11 cellular contexts compared by ENCODE assay signal in the genomic region with DNA sequence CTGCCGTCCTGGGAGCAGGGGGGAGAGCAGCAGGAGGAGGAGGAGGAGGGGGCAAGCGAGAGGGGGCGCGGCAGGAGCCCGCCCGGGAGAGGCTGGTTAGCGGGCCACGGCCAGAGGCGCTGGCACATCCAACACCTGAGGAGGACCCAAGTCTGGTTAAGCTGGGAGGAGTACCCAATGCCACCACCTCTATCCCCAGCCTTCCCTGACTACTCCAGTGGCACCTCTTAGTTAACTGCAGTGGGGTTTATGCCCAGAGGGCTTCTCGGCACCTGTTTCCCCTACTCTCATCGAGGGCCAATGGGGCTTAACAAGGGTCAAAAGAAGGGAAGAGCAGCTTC. TPM values are rescaled to one million over a fixed set of nuclear protein-coding genes. Genes with fewer than 3 reads are reported as not detected.
DNase-seq lines count a peak whose midpoint lies in the region; ATAC-seq and TF ChIP-seq lines count a peak whose summit lies in the region.
"Had no signal": no experiment of that assay in that cellular context is flagged by ENCODE, and none has a peak within 500 bp of the region (broad histone marks: within the 10 kb centered on the region; RNA-seq: fewer than 3 reads in every experiment).

No MANE protein-coding gene starts in this region.

- H3K4me3 Mint-ChIP-seq in CD4-positive, CD25-positive, alpha-beta regulatory T cell: peak overlapping the region; percentile 32 to 84 (median 66)
- H3K4me3 Mint-ChIP-seq in chondrocyte (ENCODE audit: unreplicated experiment): peak overlapping the region; percentile 47
- H3K4me3 Mint-ChIP-seq in natural killer cell treated with Interleukin-12 subunit alpha and Interleukin-12 subunit beta and Interleukin-15 and Interleukin-18, amount 100 ng/mL, for 72 hours: peak overlapping the region; percentile 70

- H3K27ac Mint-ChIP-seq in CD4-positive, CD25-positive, alpha-beta regulatory T cell: no peak overlapping the region
- no peak overlapping the region for H3K27ac Mint-ChIP-seq in chondrocyte (ENCODE audit: unreplicated experiment)
- no peak overlapping the region for H3K27ac Mint-ChIP-seq in natural killer cell treated with Interleukin-12 subunit alpha and Interleukin-12 subunit beta and Interleukin-15 and Interleukin-18, amount 100 ng/mL, for 72 hours

- peaks cover 0 to 1% (median 0%) of the 10 kb centered on the region in 7 donors for H3K9me3 Mint-ChIP-seq in CD4-positive, CD25-positive, alpha-beta regulatory T cell
- no peaks in the 10 kb centered on the region for H3K9me3 Mint-ChIP-seq in chondrocyte (ENCODE audit: low read depth)
- no peaks in the 10 kb centered on the region for H3K9me3 Mint-ChIP-seq in natural killer cell treated with Interleukin-12 subunit alpha and Interleukin-12 subunit beta and Interleukin-15 and Interleukin-18, amount 100 ng/mL, for 72 hours

- H3K27me3 Mint-ChIP-seq in CD4-positive, CD25-positive, alpha-beta regulatory T cell: peaks cover 50% of the 10 kb centered on the region
- peaks cover 53% of the 10 kb centered on the region for H3K27me3 Mint-ChIP-seq in chondrocyte (ENCODE audit: low read depth)
- H3K27me3 Mint-ChIP-seq in natural killer cell treated with Interleukin-12 subunit alpha and Interleukin-12 subunit beta and Interleukin-15 and Interleukin-18, amount 100 ng/mL, for 72 hours: no peaks in the 10 kb centered on the region

- H3K36me3 ChIP-seq in CD4-positive, CD25-positive, alpha-beta regulatory T cell (ENCODE audit: control insufficient read depth, insufficient read depth, low read length): no peaks in the 10 kb centered on the region
- H3K36me3 ChIP-seq in H7 (replicated peaks; ENCODE audit: control insufficient read depth, insufficient read depth, low read length): no peaks in the 10 kb centered on the region
- H3K36me3 ChIP-seq: WERI-Rb-1 had no signal

- TF ChIP-seq CTCF in chondrocyte (IDR thresholded peaks at IDR 0.05) (no peak), RWPE1 (conservative IDR thresholded peaks at IDR 0.05; ENCODE audit: low read depth) (no peak)

- H3K9me3 ChIP-seq in CD4-positive, CD25-positive, alpha-beta regulatory T cell (ENCODE audit: control insufficient read depth in 2 of 2, low read length in 2 of 2): no peaks in the 10 kb centered on the region

- no peak overlapping the region for H3K4me3 ChIP-seq in CD4-positive, CD25-positive, alpha-beta regulatory T cell (ENCODE audit: low read depth, low read length)
- peak overlapping the region; percentile 33 for H3K4me3 ChIP-seq in H7 (ENCODE audit: insufficient read depth, low read depth, low read length)

- ATAC-seq in CD4-positive, CD25-positive, alpha-beta regulatory T cell (ENCODE audit: low read depth in 2 of 2): no peak
- no peak for ATAC-seq in natural killer cell treated with Interleukin-12 subunit alpha and Interleukin-12 subunit beta and Interleukin-15 and Interleukin-18, amount 100 ng/mL, for 72 hours

- H3K36me3 Mint-ChIP-seq in CD4-positive, CD25-positive, alpha-beta regulatory T cell: peaks cover 5% of the 10 kb centered on the region
- no peaks in the 10 kb centered on the region for H3K36me3 Mint-ChIP-seq in chondrocyte (ENCODE audit: low read depth)
- H3K36me3 Mint-ChIP-seq in natural killer cell treated with Interleukin-12 subunit alpha and Interleukin-12 subunit beta and Interleukin-15 and Interleukin-18, amount 100 ng/mL, for 72 hours: no peaks in the 10 kb centered on the region

- peaks cover 7% of the 10 kb centered on the region for H3K27me3 ChIP-seq in CD4-positive, CD25-positive, alpha-beta regulatory T cell (ENCODE audit: control insufficient read depth, insufficient read depth, low read length)
- H3K27me3 ChIP-seq in H7 (ENCODE audit: control insufficient read depth, insufficient read depth, low read length): peaks cover 61% of the 10 kb centered on the region

- POLR2A ChIA-PET in RWPE1 (lab: Yijun Ruan, JAX; ENCODE audit: low non-redundant PET): no interaction called here

- CTCF ChIA-PET in RWPE1 (lab: Yijun Ruan, JAX): interaction anchor here (1.1 kb wide), 1 partner anchor 66 kb away, joined by 3 read pairs; no protein-coding TSS in a partner anchor

- H3K27ac ChIP-seq in CD4-positive, CD25-positive, alpha-beta regulatory T cell (ENCODE audit: insufficient read depth, low read length, poor library complexity, severe bottlenecking): no peak overlapping the region
- no peak overlapping the region for H3K27ac ChIP-seq in RWPE1
- H3K27ac ChIP-seq: WERI-Rb-1 had no signal

- H3K4me1 ChIP-seq in CD4-positive, CD25-positive, alpha-beta regulatory T cell (ENCODE audit: control insufficient read depth, insufficient read depth, low read length, poor library complexity, severe bottlenecking): peaks cover 33% of the 10 kb centered on the region

- DNase-seq in CD4-positive, CD25-positive, alpha-beta regulatory T cell: no peak
- DNase-seq in H7 (no peak), chondrocyte (ENCODE audit: low spot score) (no peak), RWPE1 (ENCODE audit: low spot score) (no peak), NCI-H526 (lab: John Stamatoyannopoulos, UW) (no peak), activated gamma-delta T cell (lab: John Stamatoyannopoulos, UW) (no peak)
- DNase-seq in natural killer cell treated with Interleukin-12 subunit alpha and Interleukin-12 subunit beta and Interleukin-15 and Interleukin-18, amount 100 ng/mL, for 72 hours (ENCODE audit: low spot score): no peak
- no peak for DNase-seq in activated effector memory CD4-positive, alpha-beta T cell treated with Interleukin-2 at 50 U/mL for 16 hours
- DNase-seq: NCI-H2227 treated with DMSO at 0.1 percent for 48 hours, SIG-M5, WERI-Rb-1 had no signal

- H3K4me1 Mint-ChIP-seq in CD4-positive, CD25-positive, alpha-beta regulatory T cell: peaks cover 5 to 39% (median 16%) of the 10 kb centered on the region in 4 donors
- peaks cover 15% of the 10 kb centered on the region for H3K4me1 Mint-ChIP-seq in chondrocyte (ENCODE audit: low read depth)
- H3K4me1 Mint-ChIP-seq in natural killer cell treated with Interleukin-12 subunit alpha and Interleukin-12 subunit beta and Interleukin-15 and Interleukin-18, amount 100 ng/mL, for 72 hours (ENCODE audit: low read depth in 2 of 2): peaks cover 24 to 40% of the 10 kb centered on the region in 2 donors

RNA-seq across cellular contexts. Expression of gene PHOSPHO1, which starts 5.6 kb away (rescaled TPM):
- not detected for total RNA-seq in CD4-positive, CD25-positive, alpha-beta regulatory T cell
- under 1 TPM in 3 of 4 donors, not detected in 1; 0.11 to 0.24 (median 0.15) TPM for polyA plus RNA-seq in CD4-positive, CD25-positive, alpha-beta regulatory T cell
- 0.69 and 0.78 TPM in 2 replicates for total RNA-seq in H7 (2014; rRNA removed; shearing (Covaris generic))
- 0.36 TPM in 1 of 3 replicates, not detected in the others for total RNA-seq in chondrocyte
- total RNA-seq in natural killer cell treated with Interleukin-12 subunit alpha and Interleukin-12 subunit beta and Interleukin-15 and Interleukin-18, amount 100 ng/mL, for 72 hours: not detected

RNA-seq across cellular contexts. Expression of gene ABI3, which starts 14.5 kb away (rescaled TPM):
- 6.5 TPM for total RNA-seq in CD4-positive, CD25-positive, alpha-beta regulatory T cell
- 10 to 100 TPM; 12.1 to 27.6 (median 17.3) TPM for polyA plus RNA-seq in CD4-positive, CD25-positive, alpha-beta regulatory T cell
- total RNA-seq in H7 (2014; rRNA removed; shearing (Covaris generic)): 1.9 and 2.7 TPM in 2 replicates
- not detected in 3 replicates for total RNA-seq in chondrocyte
- total RNA-seq in natural killer cell treated with Interleukin-12 subunit alpha and Interleukin-12 subunit beta and Interleukin-15 and Interleukin-18, amount 100 ng/mL, for 72 hours: 10 to 100 TPM; 26.9 to 54.1 TPM

RNA-seq across cellular contexts. Expression of gene GNGT2, which starts 14.6 kb away (rescaled TPM):
- total RNA-seq in CD4-positive, CD25-positive, alpha-beta regulatory T cell: 1.5 TPM
- polyA plus RNA-seq in CD4-positive, CD25-positive, alpha-beta regulatory T cell: 10 to 100 TPM in 1 of 4 donors, 1 to 10 TPM in 3; 4.1 to 11.4 (median 7.4) TPM
- 0.30 TPM in 1 of 2 replicates, not detected in the other for total RNA-seq in H7 (2014; rRNA removed; shearing (Covaris generic))
- total RNA-seq in chondrocyte: not detected in 3 replicates
- 10 to 100 TPM; 15.3 to 19.6 TPM for total RNA-seq in natural killer cell treated with Interleukin-12 subunit alpha and Interleukin-12 subunit beta and Interleukin-15 and Interleukin-18, amount 100 ng/mL, for 72 hours
